Comparison of ENCODE assay signal across 12 cellular contexts in the genomic region with DNA sequence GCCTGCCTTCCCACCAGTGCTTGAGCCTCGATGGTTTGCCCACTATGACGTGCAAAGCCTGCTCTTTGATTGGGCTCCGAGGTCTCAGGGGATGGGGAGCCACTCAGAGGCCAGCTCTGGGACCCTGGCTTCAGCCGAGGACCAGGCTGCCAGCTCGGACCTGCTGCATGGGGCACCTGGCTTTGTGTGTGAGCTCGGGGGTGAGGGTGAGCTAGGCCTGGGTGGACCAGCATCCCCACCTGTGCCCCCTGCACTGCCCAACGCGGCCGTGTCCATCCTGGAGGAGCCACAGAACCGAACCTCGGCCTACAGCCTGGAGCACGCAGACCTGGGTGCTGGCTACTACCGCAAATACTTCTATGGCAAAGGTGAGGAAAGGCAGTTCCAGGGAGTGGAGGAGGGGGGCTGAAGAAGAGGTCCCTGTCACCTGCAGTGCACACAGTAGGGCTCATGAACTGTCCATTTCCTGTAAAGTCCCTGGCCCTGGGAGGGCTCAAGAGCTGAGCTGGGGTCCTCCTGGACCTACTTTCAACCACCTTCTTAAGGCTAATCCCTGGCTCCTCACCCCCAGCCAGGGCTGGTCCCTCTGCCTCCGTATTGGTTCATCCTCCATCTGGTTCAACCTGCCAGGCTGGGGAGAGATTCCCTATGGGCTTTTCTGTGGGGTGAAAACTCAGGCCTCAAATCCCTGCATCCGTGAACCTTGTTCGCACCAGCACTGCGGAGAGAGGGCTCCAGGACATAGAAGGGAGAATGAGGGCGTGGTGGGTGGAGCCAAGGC. TPM values are rescaled to one million over a fixed set of nuclear protein-coding genes. Genes with fewer than 3 reads are reported as not detected.
DNase-seq lines count a peak whose midpoint lies in the region; ATAC-seq, FAIRE-seq and TF ChIP-seq lines count a peak whose summit lies in the region.
"Had no signal": no experiment of that assay in that cellular context is flagged by ENCODE, and none has a peak within 500 bp of the region (broad histone marks: within the 10 kb centered on the region; RNA-seq: fewer than 3 reads in every experiment).

No MANE protein-coding gene starts in this region.

- H3K9me3 Mint-ChIP-seq in activated CD4-positive, alpha-beta T cell treated with anti-CD3 and anti-CD28 coated beads for 36 hours (ENCODE audit: low read depth): no peaks in the 10 kb centered on the region
- no peaks in the 10 kb centered on the region for H3K9me3 Mint-ChIP-seq in activated CD8-positive, alpha-beta T cell treated with anti-CD3 and anti-CD28 coated beads, Interleukin-2, amount 10 ng/mL, durations not matched to agents 7 days and 5 days (ENCODE audit: insufficient read depth)

- no peak for ATAC-seq in activated CD4-positive, alpha-beta T cell treated with anti-CD3 and anti-CD28 coated beads for 36 hours
- ATAC-seq in activated CD8-positive, alpha-beta T cell treated with anti-CD3 and anti-CD28 coated beads, Interleukin-2, amount 10 ng/mL, durations not matched to agents 7 days and 5 days: no peak
- ATAC-seq in GM21529 (IDR thresholded peaks at IDR 0.05; ENCODE audit: unreplicated experiment): no peak
- ATAC-seq: A549 had no signal

- H3K4me1 ChIP-seq in kidney (ENCODE audit: control insufficient read depth in 1 of 2, insufficient read depth in 1 of 2, low read depth in 1 of 2, low read length in 2 of 2): peaks cover 0 to 29% of the 10 kb centered on the region in 2 donors
- peaks cover 36 to 74% (median 53%) of the 10 kb centered on the region in 4 donors for H3K4me1 ChIP-seq in stomach

- peaks cover 53% of the 10 kb centered on the region for H3K36me3 Mint-ChIP-seq in activated CD4-positive, alpha-beta T cell treated with anti-CD3 and anti-CD28 coated beads for 36 hours (ENCODE audit: low read depth)
- H3K36me3 Mint-ChIP-seq in activated CD8-positive, alpha-beta T cell treated with anti-CD3 and anti-CD28 coated beads, Interleukin-2, amount 10 ng/mL, durations not matched to agents 7 days and 5 days (ENCODE audit: low read depth): peaks cover 77% of the 10 kb centered on the region

- CTCF ChIA-PET in activated CD4-positive, alpha-beta T cell treated with anti-CD3 and anti-CD28 coated beads for 36 hours (lab: Charles Lee): interaction anchor here (0.5 to 1.3 kb wide), 2 partner anchors 138 to 156 kb away, joined by 3 read pairs; no protein-coding TSS in a partner anchor
- CTCF ChIA-PET in activated CD8-positive, alpha-beta T cell treated with anti-CD3 and anti-CD28 coated beads, Interleukin-2, amount 10 ng/mL, durations not matched to agents 7 days and 5 days (lab: Charles Lee): interaction anchor here (1.3 kb wide), 1 partner anchor 211 kb away, joined by 3 read pairs; no protein-coding TSS in a partner anchor

- H3K27me3 ChIP-seq in stomach: no peaks in the 10 kb centered on the region

- peaks cover 0 to 2% of the 10 kb centered on the region in 2 donors for H3K36me3 ChIP-seq in kidney (ENCODE audit: control insufficient read depth in 1 of 2, insufficient read depth in 2 of 2, low read length in 2 of 2)
- H3K36me3 ChIP-seq in stomach: peaks cover 7 to 58% (median 54%) of the 10 kb centered on the region in 4 donors

- H3K9me3 ChIP-seq in kidney (ENCODE audit: control insufficient read depth in 1 of 2, low read length in 2 of 2) (no peaks in the 10 kb centered on the region), stomach (no peaks in the 10 kb centered on the region)
- H3K9me3 ChIP-seq: A549 had no signal

- POLR2A ChIA-PET in activated CD4-positive, alpha-beta T cell treated with anti-CD3 and anti-CD28 coated beads for 36 hours (lab: Charles Lee): interaction anchor here (0.5 kb wide), 1 partner anchor 139 kb away, joined by 3 read pairs; no protein-coding TSS in a partner anchor
- POLR2A ChIA-PET in activated CD8-positive, alpha-beta T cell treated with anti-CD3 and anti-CD28 coated beads, Interleukin-2, amount 10 ng/mL, durations not matched to agents 7 days and 5 days (lab: Charles Lee): interaction anchor here (1.2 to 2.5 kb wide), 7 partner anchors 8 to 141 kb away, joined by 3 to 16 read pairs (median 4); partner anchors contain the start of gene KCNK7

- H3K4me3 ChIP-seq in kidney (ENCODE audit: low read length in 2 of 2) (no peak overlapping the region), stomach (peak overlapping the region; percentile 16 to 88 (median 36))
- H3K4me3 ChIP-seq: A549 had no signal

- WGBS in stomach, 5 donors: 69 to 90% (median 71%) methylated on average over 9 to 18 of the region's 18 CpGs

- intact Hi-C loops in activated CD4-positive, alpha-beta T cell treated with anti-CD3 and anti-CD28 coated beads for 36 hours (cut with DNase I, micrococcal nuclease): no loop called here
- intact Hi-C loops in kidney (cut with DNase I) (no loop called here), stomach (cut with DNase I; ENCODE audit: low total_unique reads) (no loop called here)

- peaks cover 53% of the 10 kb centered on the region for H3K4me1 Mint-ChIP-seq in activated CD4-positive, alpha-beta T cell treated with anti-CD3 and anti-CD28 coated beads for 36 hours
- H3K4me1 Mint-ChIP-seq in activated CD8-positive, alpha-beta T cell treated with anti-CD3 and anti-CD28 coated beads, Interleukin-2, amount 10 ng/mL, durations not matched to agents 7 days and 5 days (ENCODE audit: low read depth): peaks cover 60% of the 10 kb centered on the region

- TF ChIP-seq POLR2A in stomach (IDR thresholded peaks at IDR 0.05): no peak

- no peak for TF ChIP-seq EP300 in stomach (IDR thresholded peaks at IDR 0.05)

- no peak for DNase-seq in activated CD4-positive, alpha-beta T cell treated with anti-CD3 and anti-CD28 coated beads for 36 hours
- no peak for DNase-seq in activated CD4-positive, alpha-beta T cell treated with anti-CD3 and anti-CD28 coated beads, Interleukin-2, amount 50 U/mL, for 4 hours
- peak; percentile 22 for DNase-seq in activated CD8-positive, alpha-beta T cell treated with anti-CD3 and anti-CD28 coated beads, Interleukin-2, amount 10 ng/mL, durations not matched to agents 7 days and 5 days
- DNase-seq in kidney (peak; percentile 77), stomach (no peak), midbrain (lab: John Stamatoyannopoulos, UW) (no peak), NCI-H748 (lab: John Stamatoyannopoulos, UW; ENCODE audit: unreplicated experiment) (no peak)
- DNase-seq: NCI-H2107 had no signal

- H3K4me3 Mint-ChIP-seq in activated CD4-positive, alpha-beta T cell treated with anti-CD3 and anti-CD28 coated beads for 36 hours: peak overlapping the region; percentile 90
- peak overlapping the region; percentile 98 for H3K4me3 Mint-ChIP-seq in activated CD8-positive, alpha-beta T cell treated with anti-CD3 and anti-CD28 coated beads, Interleukin-2, amount 10 ng/mL, durations not matched to agents 7 days and 5 days

- H3K27ac Mint-ChIP-seq in activated CD4-positive, alpha-beta T cell treated with anti-CD3 and anti-CD28 coated beads for 36 hours: peak overlapping the region; percentile 72
- peak overlapping the region; percentile 90 for H3K27ac Mint-ChIP-seq in activated CD8-positive, alpha-beta T cell treated with anti-CD3 and anti-CD28 coated beads, Interleukin-2, amount 10 ng/mL, durations not matched to agents 7 days and 5 days

- no peak for TF ChIP-seq CTCF in kidney (IDR thresholded peaks at IDR 0.05; ENCODE audit: borderline replicate concordance, extremely low read depth, insufficient read depth)
- no peak for TF ChIP-seq CTCF in stomach (IDR thresholded peaks at IDR 0.05)

- no peaks in the 10 kb centered on the region for H3K27me3 Mint-ChIP-seq in activated CD4-positive, alpha-beta T cell treated with anti-CD3 and anti-CD28 coated beads for 36 hours
- H3K27me3 Mint-ChIP-seq in activated CD8-positive, alpha-beta T cell treated with anti-CD3 and anti-CD28 coated beads, Interleukin-2, amount 10 ng/mL, durations not matched to agents 7 days and 5 days (ENCODE audit: low read depth): no peaks in the 10 kb centered on the region

- H3K9ac ChIP-seq in kidney (ENCODE audit: low read length in 2 of 2): no peak overlapping the region

- H3K27ac ChIP-seq in kidney (ENCODE audit: low read depth in 2 of 2, low read length in 2 of 2): no peak overlapping the region
- peak overlapping the region in 4 of 5 donors; percentile 85 to 95 (median 90) for H3K27ac ChIP-seq in stomach
- H3K27ac ChIP-seq: A549 had no signal

- no peak for FAIRE-seq in kidney (lab: Jason Lieb, UNC)
- FAIRE-seq: A549 had no signal

RNA-seq across cellular contexts. Expression of gene SIPA1, which starts 3.5 kb away (rescaled TPM):
- 100 to 1,000 TPM; 181 to 202 TPM for total RNA-seq in activated CD4-positive, alpha-beta T cell treated with anti-CD3 and anti-CD28 coated beads for 36 hours
- 100 to 1,000 TPM; 245 to 274 TPM for total RNA-seq in activated CD8-positive, alpha-beta T cell treated with anti-CD3 and anti-CD28 coated beads, Interleukin-2, amount 10 ng/mL, durations not matched to agents 7 days and 5 days
- total RNA-seq in kidney (71.0 TPM), stomach (10 to 100 TPM; 13.2 to 47.5 (median 33.8) TPM)
- polyA plus RNA-seq in kidney (ENCODE audit: insufficient read depth, low read depth, low replicate concordance) (46.4 TPM), stomach (10 to 100 TPM; 59.9 to 80.4 (median 67.6) TPM)

RNA-seq across cellular contexts. Expression of gene RELA, which starts 21.3 kb away (rescaled TPM):
- 100 to 1,000 TPM in 1 of 2 experiments, 10 to 100 TPM in 1; 76.9 to 109 TPM for total RNA-seq in activated CD4-positive, alpha-beta T cell treated with anti-CD3 and anti-CD28 coated beads for 36 hours
- 10 to 100 TPM; 72.5 to 82.4 TPM for total RNA-seq in activated CD8-positive, alpha-beta T cell treated with anti-CD3 and anti-CD28 coated beads, Interleukin-2, amount 10 ng/mL, durations not matched to agents 7 days and 5 days
- total RNA-seq in kidney (81.6 TPM), stomach (10 to 100 TPM; 27.4 to 68.8 (median 54.0) TPM)
- polyA plus RNA-seq in kidney (ENCODE audit: insufficient read depth, low read depth, low replicate concordance) (34.8 TPM), stomach (10 to 100 TPM; 37.9 to 56.8 (median 39.2) TPM)

RNA-seq across cellular contexts. Expression of gene PCNX3, which starts 25.8 kb away (rescaled TPM):
- total RNA-seq in activated CD4-positive, alpha-beta T cell treated with anti-CD3 and anti-CD28 coated beads for 36 hours: 10 to 100 TPM; 27.9 to 30.7 TPM
- 10 to 100 TPM; 50.1 to 54.8 TPM for total RNA-seq in activated CD8-positive, alpha-beta T cell treated with anti-CD3 and anti-CD28 coated beads, Interleukin-2, amount 10 ng/mL, durations not matched to agents 7 days and 5 days
- total RNA-seq in kidney (44.4 TPM), stomach (10 to 100 TPM in 4 of 5 donors, 1 to 10 TPM in 1; 9.7 to 76.2 (median 40.3) TPM)
- polyA plus RNA-seq in kidney (ENCODE audit: insufficient read depth, low read depth, low replicate concordance) (13.6 TPM), stomach (10 to 100 TPM in 1 of 3 donors, 1 to 10 TPM in 2; 4.6 to 11.0 (median 6.8) TPM)

RNA-seq across cellular contexts. Expression of gene MAP3K11, which starts 27.4 kb away (rescaled TPM):
- 10 to 100 TPM; 47.4 to 54.3 TPM for total RNA-seq in activated CD4-positive, alpha-beta T cell treated with anti-CD3 and anti-CD28 coated beads for 36 hours
- total RNA-seq in activated CD8-positive, alpha-beta T cell treated with anti-CD3 and anti-CD28 coated beads, Interleukin-2, amount 10 ng/mL, durations not matched to agents 7 days and 5 days: 10 to 100 TPM; 56.7 to 66.5 TPM
- 89.1 TPM for total RNA-seq in kidney
- 55.7 TPM for polyA plus RNA-seq in kidney (ENCODE audit: insufficient read depth, low read depth, low replicate concordance)
- 100 to 1,000 TPM in 1 of 5 donors, 10 to 100 TPM in 4; 37.6 to 118 (median 63.6) TPM for total RNA-seq in stomach
- 10 to 100 TPM; 31.0 to 62.9 (median 44.8) TPM for polyA plus RNA-seq in stomach

RNA-seq across cellular contexts. Expression of gene KCNK7, which starts 45.8 kb away (rescaled TPM):
- total RNA-seq in activated CD4-positive, alpha-beta T cell treated with anti-CD3 and anti-CD28 coated beads for 36 hours: under 1 TPM; 0.27 to 0.37 TPM
- total RNA-seq in activated CD8-positive, alpha-beta T cell treated with anti-CD3 and anti-CD28 coated beads, Interleukin-2, amount 10 ng/mL, durations not matched to agents 7 days and 5 days: under 1 TPM; 0.95 to 0.99 TPM
- 0.25 TPM for total RNA-seq in kidney
- polyA plus RNA-seq in kidney (ENCODE audit: insufficient read depth, low read depth, low replicate concordance): not detected
- total RNA-seq in stomach: 1 to 10 TPM in 1 of 5 donors, under 1 TPM in 1, not detected in 3; 0.58 to 2.6 TPM
- polyA plus RNA-seq in stomach: 1 to 10 TPM in 2 of 3 donors, not detected in 1; 3.5 to 5.8 TPM
- total RNA-seq: fibroblast of lung, SK-MEL-5 had no signal
- polyA plus RNA-seq: fibroblast of lung had no signal

Comparison
In these comparisons a context has a peak if more than half of its experiments do, and no peak if none do; other contexts are left out.
1. DNase-seq: peak in activated CD8-positive, alpha-beta T cell treated with anti-CD3 and anti-CD28 coated beads, Interleukin-2, amount 10 ng/mL, durations not matched to agents 7 days and 5 days (single experiment) and kidney (single experiment); none in activated CD4-positive, alpha-beta T cell treated with anti-CD3 and anti-CD28 coated beads for 36 hours (single experiment), activated CD4-positive, alpha-beta T cell treated with anti-CD3 and anti-CD28 coated beads, Interleukin-2, amount 50 U/mL, for 4 hours (0 of 2), stomach (single experiment), midbrain (single experiment) and NCI-H748 (single experiment).
2. H3K27ac ChIP-seq: peak in stomach (4 of 5); none in kidney (0 of 2).
3. H3K4me3 ChIP-seq: peak in stomach (4 of 4); none in kidney (0 of 2).